Comparison of ENCODE assay signal across 18 cellular contexts in the genomic region with DNA sequence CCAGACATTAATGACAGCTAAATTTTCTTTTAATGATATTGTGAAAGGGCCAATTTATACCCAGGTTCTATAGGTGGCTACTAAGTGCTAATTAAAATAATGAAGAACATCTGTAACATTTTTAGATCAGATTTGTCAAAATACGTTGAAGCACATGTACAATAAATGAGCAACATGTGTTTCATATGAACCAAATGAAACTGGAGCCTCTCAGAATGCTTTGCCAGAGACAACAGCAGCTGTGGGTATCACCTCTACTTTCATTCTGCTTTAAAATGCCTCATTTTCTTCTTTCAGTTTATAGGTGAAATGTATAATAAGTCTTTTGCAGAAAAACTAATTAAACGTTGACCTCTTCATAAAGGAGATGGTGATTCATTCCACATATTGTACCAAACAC. TPM values are rescaled to one million over a fixed set of nuclear protein-coding genes. Genes with fewer than 3 reads are reported as not detected.
DNase-seq lines count a peak whose midpoint lies in the region; ATAC-seq and TF ChIP-seq lines count a peak whose summit lies in the region.
"Had no signal": no experiment of that assay in that cellular context is flagged by ENCODE, and none has a peak within 500 bp of the region (broad histone marks: within the 10 kb centered on the region; RNA-seq: fewer than 3 reads in every experiment).

No MANE protein-coding gene starts in this region.

- H3K36me3 Mint-ChIP-seq in effector memory CD8-positive, alpha-beta T cell (ENCODE audit: insufficient read depth), result no peaks in the 10 kb centered on the region
- H3K36me3 Mint-ChIP-seq: stimulated activated effector memory CD8-positive, alpha-beta T cell treated with anti-CD3 and anti-CD28 coated beads, Interleukin-12 subunit alpha, Interleukin-12 subunit beta, amount 100 ng/mL, for 72 hours had no signal

- DNase-seq in fibroblast of gingiva (ENCODE audit: low read depth) (peak; percentile 33), amniotic stem cell (lab: John Stamatoyannopoulos, UW) (no peak), T1000 (lab: John Stamatoyannopoulos, UW) (no peak), testis (no peak)
- no peak for DNase-seq in effector memory CD8-positive, alpha-beta T cell
- DNase-seq: activated CD4-positive, alpha-beta T cell treated with anti-CD3 and anti-CD28 coated beads, Interleukin-2, amount 10 ng/mL, durations not matched to agents 7 days and 5 days; AML-193; effector memory CD4-positive, alpha-beta T cell; Karpas-422; kidney; Peyer's patch had no signal

- no peaks in the 10 kb centered on the region for H3K9me3 ChIP-seq in testis
- H3K9me3 ChIP-seq: Peyer's patch had no signal

- 80 to 83% methylated on average over 2 of the region's 2 CpGs for WGBS in testis, 2 donors

- H3K9me3 Mint-ChIP-seq in effector memory CD8-positive, alpha-beta T cell, result peaks cover 0 to 6% of the 10 kb centered on the region in 2 donors
- H3K9me3 Mint-ChIP-seq: activated CD4-positive, alpha-beta T cell treated with anti-CD3 and anti-CD28 coated beads, Interleukin-2, amount 10 ng/mL, durations not matched to agents 7 days and 5 days had no signal

- H3K4me1 Mint-ChIP-seq in effector memory CD8-positive, alpha-beta T cell (ENCODE audit: low read depth in 2 of 2), result no peaks in the 10 kb centered on the region
- H3K4me1 Mint-ChIP-seq: activated CD4-positive, alpha-beta T cell treated with anti-CD3 and anti-CD28 coated beads, Interleukin-2, amount 10 ng/mL, durations not matched to agents 7 days and 5 days; stimulated activated effector memory CD8-positive, alpha-beta T cell treated with anti-CD3 and anti-CD28 coated beads, Interleukin-12 subunit alpha, Interleukin-12 subunit beta, amount 100 ng/mL, for 72 hours had no signal

- no peak overlapping the region for H3K27ac Mint-ChIP-seq in effector memory CD8-positive, alpha-beta T cell
- H3K27ac Mint-ChIP-seq: activated CD4-positive, alpha-beta T cell treated with anti-CD3 and anti-CD28 coated beads, Interleukin-2, amount 10 ng/mL, durations not matched to agents 7 days and 5 days; stimulated activated effector memory CD8-positive, alpha-beta T cell treated with anti-CD3 and anti-CD28 coated beads, Interleukin-12 subunit alpha, Interleukin-12 subunit beta, amount 100 ng/mL, for 72 hours had no signal

- TF ChIP-seq POLR2A in testis (IDR thresholded peaks at IDR 0.05), result no peak

- no peak overlapping the region for H3K4me3 Mint-ChIP-seq in effector memory CD8-positive, alpha-beta T cell
- H3K4me3 Mint-ChIP-seq: activated CD4-positive, alpha-beta T cell treated with anti-CD3 and anti-CD28 coated beads, Interleukin-2, amount 10 ng/mL, durations not matched to agents 7 days and 5 days; stimulated activated effector memory CD8-positive, alpha-beta T cell treated with anti-CD3 and anti-CD28 coated beads, Interleukin-12 subunit alpha, Interleukin-12 subunit beta, amount 100 ng/mL, for 72 hours had no signal

- TF ChIP-seq CTCF in testis (IDR thresholded peaks at IDR 0.05), result no peak

- H3K27ac ChIP-seq in testis, result no peak overlapping the region
- H3K27ac ChIP-seq: Peyer's patch had no signal

- no peak overlapping the region for H3K4me3 ChIP-seq in testis
- H3K4me3 ChIP-seq: Peyer's patch had no signal

- ATAC-seq in GM18867 (IDR thresholded peaks at IDR 0.05; ENCODE audit: unreplicated experiment) (peak; percentile 100), GM21528 (IDR thresholded peaks at IDR 0.05; ENCODE audit: low FRiP score, unreplicated experiment) (peak; percentile 71), HG03175 (IDR thresholded peaks at IDR 0.05; ENCODE audit: unreplicated experiment) (peak; percentile 70)
- ATAC-seq in effector memory CD8-positive, alpha-beta T cell (replicated peaks), result no peak
- ATAC-seq: stimulated activated effector memory CD8-positive, alpha-beta T cell treated with anti-CD3 and anti-CD28 coated beads, Interleukin-12 subunit alpha, Interleukin-12 subunit beta, amount 100 ng/mL, for 72 hours had no signal

- H3K36me3 ChIP-seq in testis (ENCODE audit: low read depth, missing control alignments), result no peaks in the 10 kb centered on the region
- H3K36me3 ChIP-seq: Peyer's patch had no signal

- H3K27me3 Mint-ChIP-seq in effector memory CD8-positive, alpha-beta T cell, result no peaks in the 10 kb centered on the region
- H3K27me3 Mint-ChIP-seq: activated CD4-positive, alpha-beta T cell treated with anti-CD3 and anti-CD28 coated beads, Interleukin-2, amount 10 ng/mL, durations not matched to agents 7 days and 5 days had no signal

- no peaks in the 10 kb centered on the region for H3K4me1 ChIP-seq in testis
- H3K4me1 ChIP-seq: Peyer's patch had no signal

- intact Hi-C loops in testis (cut with DNase I; ENCODE audit: low total_unique reads), result no loop called here

- H3K27me3 ChIP-seq in testis, result no peaks in the 10 kb centered on the region
- H3K27me3 ChIP-seq: Peyer's patch had no signal

RNA-seq across cellular contexts. Expression of a gene that starts 26.1 kb away (rescaled TPM):
- total RNA-seq in testis, result not detected
- polyA plus RNA-seq in testis (ENCODE audit: insufficient read depth, low read depth, low replicate concordance), result 2.1 TPM
- total RNA-seq: activated CD4-positive, alpha-beta T cell treated with anti-CD3 and anti-CD28 coated beads, Interleukin-2, amount 10 ng/mL, durations not matched to agents 7 days and 5 days; glomerular endothelial cell; kidney; mononuclear cell; Peyer's patch; T-helper 1 cell treated with Interleukin-12 subunit alpha and Interleukin-12 subunit beta and Interleukin-4 antibody, amounts not matched to agents 30 ng/mL and 1 ng/mL, for 36 hours had no signal

RNA-seq across cellular contexts. Expression of a gene that starts 35.4 kb away (rescaled TPM):
- total RNA-seq in testis, result not detected
- not detected for polyA plus RNA-seq in testis (ENCODE audit: insufficient read depth, low read depth, low replicate concordance)
- total RNA-seq: activated CD4-positive, alpha-beta T cell treated with anti-CD3 and anti-CD28 coated beads, Interleukin-2, amount 10 ng/mL, durations not matched to agents 7 days and 5 days; glomerular endothelial cell; kidney; mononuclear cell; Peyer's patch; T-helper 1 cell treated with Interleukin-12 subunit alpha and Interleukin-12 subunit beta and Interleukin-4 antibody, amounts not matched to agents 30 ng/mL and 1 ng/mL, for 36 hours had no signal
